In the genomic region with DNA sequence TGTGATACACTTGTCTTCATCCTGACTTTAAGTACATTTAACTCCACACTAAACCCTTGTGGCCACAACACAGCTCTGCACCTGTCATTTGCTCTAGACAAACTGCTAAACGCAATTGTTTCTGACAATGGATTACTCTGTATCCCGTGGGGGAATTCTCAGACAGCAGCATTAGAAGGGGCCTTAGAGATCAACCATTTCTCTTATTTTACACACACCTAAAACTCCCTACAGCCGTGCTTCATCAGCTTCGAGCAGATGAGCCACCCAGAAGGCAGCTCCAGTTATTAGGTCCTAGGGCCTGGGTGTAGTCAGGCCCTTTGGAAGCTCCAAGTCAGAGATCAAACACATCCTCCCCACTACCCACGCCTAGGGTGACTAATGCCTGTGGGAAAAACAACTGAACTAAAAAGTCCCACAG, we compare ENCODE assay signal across 9 cellular contexts. TPM values are rescaled to one million over a fixed set of nuclear protein-coding genes. Genes with fewer than 3 reads are reported as not detected.
DNase-seq lines count a peak whose midpoint lies in the region; ATAC-seq and TF ChIP-seq lines count a peak whose summit lies in the region.
"Had no signal": no experiment of that assay in that cellular context is flagged by ENCODE, and none has a peak within 500 bp of the region (broad histone marks: within the 10 kb centered on the region; RNA-seq: fewer than 3 reads in every experiment).

No MANE protein-coding gene starts in this region.

- H3K9me3 ChIP-seq in DND-41 (ENCODE audit: insufficient read depth, low read length, severe bottlenecking): no peaks in the 10 kb centered on the region

- H3K27ac ChIP-seq in DND-41 (ENCODE audit: low read length) (no peak overlapping the region), GM23338 (ENCODE audit: low read depth) (no peak overlapping the region)

- H3K9me3 Mint-ChIP-seq in GM23338: peaks cover 11% of the 10 kb centered on the region; the same call in 2 of the 3 replicates
- H3K9me3 Mint-ChIP-seq in T-cell: no peaks in the 10 kb centered on the region

- H3K4me1 Mint-ChIP-seq in GM23338 (peaks cover 8% of the 10 kb centered on the region; the same call in 2 of the 3 replicates), T-cell (peaks cover 19 to 29% (median 28%) of the 10 kb centered on the region in 3 donors)

- no peak overlapping the region for H3K9ac ChIP-seq in DND-41 (ENCODE audit: low read depth, low read length)

- no peak overlapping the region for H3K27ac Mint-ChIP-seq in GM23338
- H3K27ac Mint-ChIP-seq in T-cell: no peak overlapping the region

- H4K20me1 ChIP-seq in DND-41 (ENCODE audit: insufficient read depth, low read length) (no peaks in the 10 kb centered on the region), GM23338 (replicated peaks; ENCODE audit: insufficient read depth) (no peaks in the 10 kb centered on the region)

- H3K36me3 Mint-ChIP-seq in GM23338 (ENCODE audit: low read depth) (peaks cover 12% of the 10 kb centered on the region; the same call in 2 of the 3 replicates), T-cell (no peaks in the 10 kb centered on the region)

- H3K27me3 Mint-ChIP-seq in GM23338 (ENCODE audit: insufficient read depth, low read depth, poor library complexity) (peaks cover 17% of the 10 kb centered on the region), T-cell (peaks cover 0 to 2% of the 10 kb centered on the region in 2 donors)

- no peaks in the 10 kb centered on the region for H3K4me1 ChIP-seq in DND-41 (ENCODE audit: insufficient read depth, low read length)
- H3K4me1 ChIP-seq in GM23338 (ENCODE audit: insufficient read depth): peaks cover 4% of the 10 kb centered on the region; the same call in 1 of the 2 replicates

- H3K36me3 ChIP-seq in DND-41 (ENCODE audit: insufficient read depth, low read length) (no peaks in the 10 kb centered on the region), GM23338 (ENCODE audit: insufficient read depth) (no peaks in the 10 kb centered on the region)

- H3F3A ChIP-seq in GM23338 (replicated peaks; ENCODE audit: low read depth): no peaks in the 10 kb centered on the region

- no peak for TF ChIP-seq CTCF in DND-41 (IDR thresholded peaks at IDR 0.05; ENCODE audit: borderline replicate concordance, extremely low read depth, low read length, poor library complexity, severe bottlenecking)
- peak; percentile 15 to 26; a peak in 2 of 4 replicates for TF ChIP-seq CTCF in GM23338 (conservative IDR thresholded peaks at IDR 0.05; ENCODE audit: low read depth in 2 of 2)

- ATAC-seq in DND-41 (ENCODE audit: insufficient read depth, low read depth): 0 out of 3 replicates have a peak, but pooled peaks have one; percentile 24
- no peak for ATAC-seq in GM23338
- no peak for ATAC-seq in T-cell (replicated peaks in 1 of 4)
- no peak for ATAC-seq in GM18517 (IDR thresholded peaks at IDR 0.05; ENCODE audit: unreplicated experiment)
- ATAC-seq in esophagus mucosa: no peak

- H3K27me3 ChIP-seq in DND-41 (ENCODE audit: insufficient read depth, low read length, poor library complexity) (no peaks in the 10 kb centered on the region), GM23338 (ENCODE audit: insufficient read depth) (peaks cover 8% of the 10 kb centered on the region)

- DNase-seq in DND-41: no peak
- peak; percentile 35 for DNase-seq in GM23338 (ENCODE audit: low spot score)
- DNase-seq in T-cell: no peak
- peak; percentile 68 for DNase-seq in kidney glomerular epithelial cell (lab: John Stamatoyannopoulos, UW)
- no peak for DNase-seq in putamen (ENCODE audit: low spot score)
- DNase-seq in GF-D8 (lab: John Stamatoyannopoulos, UW): no peak
- DNase-seq: NCI-H1694 had no signal

- CTCF ChIA-PET in T-cell (lab: Charles Lee): interaction anchor here (0.6 to 3.8 kb wide), 4 partner anchors 17 to 428 kb away, joined by 3 to 28 read pairs (median 4); no protein-coding TSS in a partner anchor

- peaks cover 6% of the 10 kb centered on the region; the same call in 1 of the 2 replicates for H3K9me2 ChIP-seq in GM23338 (ENCODE audit: insufficient read depth)

- H2AFZ ChIP-seq in DND-41 (ENCODE audit: low read depth, low read length) (no peak overlapping the region), GM23338 (no peak overlapping the region)

- no peak overlapping the region for H3K4me2 ChIP-seq in DND-41 (ENCODE audit: insufficient read depth, low read length)
- H3K4me2 ChIP-seq in GM23338: no peak overlapping the region

- H3K79me2 ChIP-seq in DND-41 (ENCODE audit: insufficient read depth, low read length) (no peaks in the 10 kb centered on the region), GM23338 (replicated peaks; ENCODE audit: insufficient read depth) (no peaks in the 10 kb centered on the region)

- POLR2A ChIA-PET in T-cell (lab: Charles Lee): no interaction called here

- H3K4me3 Mint-ChIP-seq in GM23338 (no peak overlapping the region), T-cell (peak overlapping the region; percentile 80 to 84 (median 84))

- H3K4me3 ChIP-seq in DND-41 (ENCODE audit: low read depth in 1 of 2, low read length in 2 of 2): no peak overlapping the region
- H3K4me3 ChIP-seq in GM23338: no peak overlapping the region

TF ChIP-seq in GM23338, 12 proteins besides CTCF, POLR2A, EP300 and RAD21:
- TF ChIP-seq JUNB (IDR thresholded peaks at IDR 0.05; ENCODE audit: unreplicated experiment): no peak
- no peak for TF ChIP-seq ZNF114 (CRISPR knock-in tag; IDR thresholded peaks at IDR 0.05)
- TF ChIP-seq CREB1 (CRISPR knock-in tag; IDR thresholded peaks at IDR 0.05; ENCODE audit: low read depth): no peak
- no peak for TF ChIP-seq STAT1 (IDR thresholded peaks at IDR 0.05; ENCODE audit: unreplicated experiment)
- no peak for TF ChIP-seq REST (IDR thresholded peaks at IDR 0.05; ENCODE audit: unreplicated experiment)
- TF ChIP-seq, protein P1, sequence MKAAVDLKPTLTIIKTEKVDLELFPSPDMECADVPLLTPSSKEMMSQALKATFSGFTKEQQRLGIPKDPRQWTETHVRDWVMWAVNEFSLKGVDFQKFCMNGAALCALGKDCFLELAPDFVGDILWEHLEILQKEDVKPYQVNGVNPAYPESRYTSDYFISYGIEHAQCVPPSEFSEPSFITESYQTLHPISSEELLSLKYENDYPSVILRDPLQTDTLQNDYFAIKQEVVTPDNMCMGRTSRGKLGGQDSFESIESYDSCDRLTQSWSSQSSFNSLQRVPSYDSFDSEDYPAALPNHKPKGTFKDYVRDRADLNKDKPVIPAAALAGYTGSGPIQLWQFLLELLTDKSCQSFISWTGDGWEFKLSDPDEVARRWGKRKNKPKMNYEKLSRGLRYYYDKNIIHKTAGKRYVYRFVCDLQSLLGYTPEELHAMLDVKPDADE (IDR thresholded peaks at IDR 0.05): no peak
- TF ChIP-seq EZH2 (IDR thresholded peaks at IDR 0.05; ENCODE audit: low read depth, unreplicated experiment): no peak
- no peak for TF ChIP-seq ZNF331 (CRISPR knock-in tag; IDR thresholded peaks at IDR 0.05; ENCODE audit: low read depth)
- TF ChIP-seq EZH2phosphoT487 (IDR thresholded peaks at IDR 0.05; ENCODE audit: unreplicated experiment): no peak
- no peak for TF ChIP-seq NANOG (IDR thresholded peaks at IDR 0.05; ENCODE audit: borderline replicate concordance)
TF ChIP-seq in GM23338: peak in this region for 0.

RNA-seq across cellular contexts. Expression of gene IL12A, which starts 1.3 kb away (rescaled TPM):
- total RNA-seq in GM23338 (2014; rRNA removed; shearing (Covaris generic)): 0.31 and 0.69 TPM in 2 replicates
- polyA plus RNA-seq in GM23338 (2016; fragmentation: Nextera tagmentation; extraction: Ambion mirVana): 1.3 and 1.7 TPM in 2 replicates
- total RNA-seq in T-cell (1 to 10 TPM in 2 of 5 donors, under 1 TPM in 3; 0.57 to 3.1 (median 0.69) TPM), esophagus mucosa (0.80 TPM)

Comparison
In these comparisons a context has a peak if more than half of its experiments do, and no peak if none do; other contexts are left out.
1. DNase-seq: peak in GM23338 (single experiment) and kidney glomerular epithelial cell (single experiment); none in DND-41 (single experiment), T-cell (0 of 34), putamen (single experiment) and GF-D8 (single experiment).